In genomic region chr18:54584065-54584464, GRCh38 we compare ENCODE assay signal across 35 cellular contexts. TPM values are rescaled to one million over a fixed set of nuclear protein-coding genes. Genes with fewer than 3 reads are reported as not detected.
"Had no signal": no experiment of that assay in that cellular context is flagged by ENCODE, and none has a peak within 500 bp of the region (broad histone marks: within the 10 kb centered on the region; RNA-seq: fewer than 3 reads in every experiment).

No MANE protein-coding gene starts in this region.

- H3K36me3 ChIP-seq: ascending aorta, breast epithelium, cardiac muscle cell, esophagus muscularis mucosa, gastroesophageal sphincter, heart right ventricle had no signal

- H3K27ac Mint-ChIP-seq: activated B cell treated with CpG ODN at 0.5 μM for 24 hours; activated CD8-positive, alpha-beta T cell treated with anti-CD3 and anti-CD28 coated beads for 36 hours; activated naive CD4-positive, alpha-beta T cell treated with anti-CD3 and anti-CD28 coated beads for 36 hours; activated naive CD4-positive, alpha-beta T cell treated with anti-CD3 and anti-CD28 coated beads, Interleukin-2, amount 50 U/mL, for 24 hours; activated naive CD8-positive, alpha-beta T cell treated with anti-CD3 and anti-CD28 coated beads for 36 hours; activated T-helper 1 cell treated with anti-CD3 and anti-CD28 coated beads, Interleukin-12 subunit alpha, Interleukin-12 subunit beta, Interleukin-2, Interleukin-4 antibody, amounts not matched to agents 30 ng/mL and 10 ng/mL and 1 ng/mL, durations not matched to agents 14 hours and 24 hours and 36 hours; activated T-helper 2 cell treated with anti-CD3 and anti-CD28 coated beads, Interferon-gamma antibody, Interleukin-2, Interleukin-4, amounts not matched to agents 10 μg/mL and 5 μg/mL and 100 μg/mL, durations not matched to agents 14 hours and 24 hours and 36 hours; brain; dendritic cell treated with granulocyte-macrophage colony-stimulating factor and Interleukin-4, amounts not matched to agents 40 ng/mL and 50 ng/mL, for 4 days; endodermal cell had no signal

- H3K4me1 Mint-ChIP-seq: activated B cell treated with CpG ODN at 0.5 μM for 24 hours; activated naive CD4-positive, alpha-beta T cell treated with anti-CD3 and anti-CD28 coated beads, Interleukin-2, amount 50 U/mL, for 24 hours; activated naive CD8-positive, alpha-beta T cell treated with anti-CD3 and anti-CD28 coated beads for 36 hours; brain had no signal

- ATAC-seq: activated CD4-positive, CD25-positive, alpha-beta regulatory T cell treated with anti-CD3 and anti-CD28 coated beads, Interleukin-2, amount 50 U/mL, for 24 hours; activated CD8-positive, alpha-beta T cell treated with anti-CD3 and anti-CD28 coated beads for 36 hours; foreskin keratinocyte; gastroesophageal sphincter; heart right ventricle had no signal

- H3K9me3 Mint-ChIP-seq: activated B cell treated with CpG ODN at 0.5 μM for 24 hours; activated CD8-positive, alpha-beta T cell treated with anti-CD3 and anti-CD28 coated beads for 36 hours; activated naive CD4-positive, alpha-beta T cell treated with anti-CD3 and anti-CD28 coated beads for 36 hours; activated naive CD4-positive, alpha-beta T cell treated with anti-CD3 and anti-CD28 coated beads, Interleukin-2, amount 50 U/mL, for 24 hours; activated naive CD8-positive, alpha-beta T cell treated with anti-CD3 and anti-CD28 coated beads for 36 hours; activated T-helper 1 cell treated with anti-CD3 and anti-CD28 coated beads, Interleukin-12 subunit alpha, Interleukin-12 subunit beta, Interleukin-2, Interleukin-4 antibody, amounts not matched to agents 30 ng/mL and 10 ng/mL and 1 ng/mL, durations not matched to agents 14 hours and 24 hours and 36 hours; activated T-helper 2 cell treated with anti-CD3 and anti-CD28 coated beads, Interferon-gamma antibody, Interleukin-2, Interleukin-4, amounts not matched to agents 10 μg/mL and 5 μg/mL and 100 μg/mL, durations not matched to agents 14 hours and 24 hours and 36 hours; brain; dendritic cell treated with granulocyte-macrophage colony-stimulating factor and Interleukin-4, amounts not matched to agents 40 ng/mL and 50 ng/mL, for 4 days; endodermal cell had no signal

- H3K4me1 ChIP-seq: ascending aorta, breast epithelium, esophagus muscularis mucosa, foreskin keratinocyte, gastroesophageal sphincter, heart right ventricle had no signal

- DNase-seq: activated B cell treated with CpG ODN at 0.5 μM for 24 hours; activated CD4-positive, alpha-beta T cell treated with anti-CD3 and anti-CD28 coated beads for 48 hours; activated CD4-positive, alpha-beta T cell treated with anti-CD3 and anti-CD28 coated beads, Interleukin-2, amount 50 U/mL, for 1 hour; activated CD4-positive, alpha-beta T cell treated with anti-CD3 and anti-CD28 coated beads, Interleukin-2, amount 50 U/mL, for 48 hours; activated CD8-positive, alpha-beta memory T cell treated with anti-CD3 and anti-CD28 coated beads for 24 hours; activated CD8-positive, alpha-beta T cell treated with anti-CD3 and anti-CD28 coated beads for 36 hours; activated effector memory CD4-positive, alpha-beta T cell treated with anti-CD3 and anti-CD28 coated beads, Interleukin-2, amount 50 U/mL, for 16 hours; activated naive CD4-positive, alpha-beta T cell treated with anti-CD3 and anti-CD28 coated beads for 36 hours; activated naive CD8-positive, alpha-beta T cell treated with anti-CD3 and anti-CD28 coated beads for 36 hours; activated T-cell treated with anti-CD3 and anti-CD28 coated beads, Interleukin-2, amount 50 U/mL, for 1 hour; activated T-cell treated with anti-CD3 and anti-CD28 coated beads, Interleukin-2, amount 50 U/mL, for 48 hours; central memory CD4-positive, alpha-beta T cell; cerebellar nuclear complex; dorsolateral prefrontal cortex; effector memory CD4-positive, alpha-beta T cell; endodermal cell; erythroblast; foreskin keratinocyte; heart right ventricle; T-helper 2 cell had no signal

- H3K9me3 ChIP-seq: ascending aorta, breast epithelium, esophagus muscularis mucosa, gastroesophageal sphincter, heart right ventricle had no signal

- H3K36me3 Mint-ChIP-seq: activated naive CD4-positive, alpha-beta T cell treated with anti-CD3 and anti-CD28 coated beads, Interleukin-2, amount 50 U/mL, for 24 hours; activated naive CD8-positive, alpha-beta T cell treated with anti-CD3 and anti-CD28 coated beads for 36 hours; brain had no signal

- H3K27me3 ChIP-seq: ascending aorta, breast epithelium, cardiac muscle cell, esophagus muscularis mucosa, gastroesophageal sphincter had no signal

- H3K27ac ChIP-seq: ascending aorta, breast epithelium, cardiac muscle cell, coronary artery, dorsolateral prefrontal cortex, esophagus muscularis mucosa, foreskin keratinocyte, gastroesophageal sphincter, heart right ventricle, VCaP had no signal

- H3K4me3 ChIP-seq: ascending aorta, breast epithelium, cardiac muscle cell, coronary artery, dorsolateral prefrontal cortex, esophagus muscularis mucosa, gastroesophageal sphincter, heart right ventricle had no signal

- H3K4me3 Mint-ChIP-seq: activated B cell treated with CpG ODN at 0.5 μM for 24 hours; activated CD8-positive, alpha-beta T cell treated with anti-CD3 and anti-CD28 coated beads for 36 hours; activated naive CD4-positive, alpha-beta T cell treated with anti-CD3 and anti-CD28 coated beads for 36 hours; activated naive CD4-positive, alpha-beta T cell treated with anti-CD3 and anti-CD28 coated beads, Interleukin-2, amount 50 U/mL, for 24 hours; activated naive CD8-positive, alpha-beta T cell treated with anti-CD3 and anti-CD28 coated beads for 36 hours; activated T-helper 1 cell treated with anti-CD3 and anti-CD28 coated beads, Interleukin-12 subunit alpha, Interleukin-12 subunit beta, Interleukin-2, Interleukin-4 antibody, amounts not matched to agents 30 ng/mL and 10 ng/mL and 1 ng/mL, durations not matched to agents 14 hours and 24 hours and 36 hours; brain; dendritic cell treated with granulocyte-macrophage colony-stimulating factor and Interleukin-4, amounts not matched to agents 40 ng/mL and 50 ng/mL, for 4 days; endodermal cell had no signal

RNA-seq across cellular contexts. Expression of gene DYNAP, which starts 7.0 kb away (rescaled TPM):
- total RNA-seq: activated B cell treated with CpG ODN at 0.5 μM for 24 hours; activated CD8-positive, alpha-beta T cell treated with anti-CD3 and anti-CD28 coated beads for 36 hours; activated naive CD4-positive, alpha-beta T cell treated with anti-CD3 and anti-CD28 coated beads for 36 hours; activated naive CD8-positive, alpha-beta T cell treated with anti-CD3 and anti-CD28 coated beads for 36 hours; activated T-helper 1 cell treated with anti-CD3 and anti-CD28 coated beads, Interleukin-12 subunit alpha, Interleukin-12 subunit beta, Interleukin-2, Interleukin-4 antibody, amounts not matched to agents 30 ng/mL and 10 ng/mL and 1 ng/mL, durations not matched to agents 14 hours and 24 hours and 36 hours; activated T-helper 2 cell treated with anti-CD3 and anti-CD28 coated beads, Interferon-gamma antibody, Interleukin-2, Interleukin-4, amounts not matched to agents 10 μg/mL and 5 μg/mL and 100 μg/mL, durations not matched to agents 14 hours and 24 hours and 36 hours; ascending aorta; breast epithelium; cardiac muscle cell; dorsolateral prefrontal cortex; endodermal cell; esophagus muscularis mucosa; foreskin keratinocyte; glomerular endothelial cell; heart right ventricle; T-helper 1 cell treated with Interleukin-12 subunit alpha and Interleukin-12 subunit beta and Interleukin-4 antibody, amounts not matched to agents 30 ng/mL and 1 ng/mL, for 36 hours had no signal
- polyA plus RNA-seq: cardiac muscle cell, foreskin keratinocyte, heart right ventricle had no signal
